22 cellular contexts compared by ENCODE assay signal in the genomic region with DNA sequence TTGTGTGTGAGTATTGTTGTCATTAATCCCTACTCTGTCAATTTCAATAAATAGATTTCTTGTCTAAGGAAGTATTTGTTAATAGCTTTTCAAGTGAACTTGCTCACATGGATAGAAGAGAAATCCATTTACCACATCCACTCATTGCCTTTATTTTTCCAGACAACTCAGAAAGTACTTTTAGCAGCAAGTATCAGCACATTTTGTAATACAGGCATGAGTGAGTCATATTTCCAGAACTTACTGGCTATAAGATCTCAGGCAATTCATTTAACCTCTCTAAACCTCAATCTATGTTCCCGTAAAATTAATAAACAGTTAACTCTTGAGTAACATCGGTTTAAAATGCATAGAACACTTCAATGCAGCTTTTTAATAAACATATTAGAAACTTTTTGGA.
"Had no signal": no experiment of that assay in that cellular context is flagged by ENCODE, and none has a peak within 500 bp of the region (broad histone marks: within the 10 kb centered on the region; RNA-seq: fewer than 3 reads in every experiment).

No MANE protein-coding gene starts in this region.

- H3K27me3 Mint-ChIP-seq: activated CD4-positive, alpha-beta memory T cell treated with anti-CD3 and anti-CD28 coated beads, Interleukin-2, amount 10 ng/mL, durations not matched to agents 7 days and 5 days; activated CD8-positive, alpha-beta memory T cell treated with anti-CD3 and anti-CD28 coated beads, Interleukin-2, amount 10 ng/mL, durations not matched to agents 7 days and 5 days; activated naive CD8-positive, alpha-beta T cell treated with anti-CD3 and anti-CD28 coated beads, Interleukin-2, amount 10 ng/mL, durations not matched to agents 7 days and 5 days; activated T-helper 17 cell treated with anti-CD3 and anti-CD28 coated beads, Interleukin-2, amount 50 U/mL, for 72 hours; memory B cell; naive thymus-derived CD4-positive, alpha-beta T cell had no signal

- H3K4me3 ChIP-seq: cardiac muscle cell, pancreas, right lobe of liver, SK-N-MC, thyroid gland had no signal

- H3K36me3 Mint-ChIP-seq: activated CD8-positive, alpha-beta memory T cell treated with anti-CD3 and anti-CD28 coated beads, Interleukin-2, amount 10 ng/mL, durations not matched to agents 7 days and 5 days; activated naive CD8-positive, alpha-beta T cell treated with anti-CD3 and anti-CD28 coated beads, Interleukin-2, amount 10 ng/mL, durations not matched to agents 7 days and 5 days; memory B cell; naive thymus-derived CD4-positive, alpha-beta T cell had no signal

- H3K9me3 Mint-ChIP-seq: memory B cell had no signal

- DNase-seq: activated CD4-positive, alpha-beta memory T cell treated with anti-CD3 and anti-CD28 coated beads, Interleukin-2, amount 10 ng/mL, durations not matched to agents 7 days and 5 days; activated CD4-positive, alpha-beta T cell treated with anti-CD3 and anti-CD28 coated beads for 48 hours; activated CD8-positive, alpha-beta memory T cell treated with anti-CD3 and anti-CD28 coated beads, Interleukin-2, amount 10 ng/mL, durations not matched to agents 7 days and 5 days; activated naive CD4-positive, alpha-beta T cell treated with Interleukin-2 at 50 U/mL for 16 hours; activated naive CD8-positive, alpha-beta T cell treated with anti-CD3 and anti-CD28 coated beads, Interleukin-2, amount 10 ng/mL, durations not matched to agents 7 days and 5 days; activated T-cell treated with anti-CD3 and anti-CD28 coated beads, Interleukin-2, amount 50 U/mL, for 1 hour; anterior cingulate cortex; immature natural killer cell; left ventricle myocardium superior; naive thymus-derived CD4-positive, alpha-beta T cell; pancreas; right lobe of liver; stimulated activated CD8-positive, alpha-beta memory T cell treated with anti-CD3 and anti-CD28 coated beads, Interleukin-4, amount 100 ng/mL, for 48 hours; stimulated activated naive CD4-positive, alpha-beta T cell; thyroid gland had no signal

- H3K4me1 Mint-ChIP-seq: activated CD4-positive, alpha-beta memory T cell treated with anti-CD3 and anti-CD28 coated beads, Interleukin-2, amount 10 ng/mL, durations not matched to agents 7 days and 5 days; activated CD8-positive, alpha-beta memory T cell treated with anti-CD3 and anti-CD28 coated beads, Interleukin-2, amount 10 ng/mL, durations not matched to agents 7 days and 5 days; activated naive CD8-positive, alpha-beta T cell treated with anti-CD3 and anti-CD28 coated beads, Interleukin-2, amount 10 ng/mL, durations not matched to agents 7 days and 5 days; activated T-helper 17 cell treated with anti-CD3 and anti-CD28 coated beads, Interleukin-2, amount 50 U/mL, for 72 hours; immature natural killer cell; memory B cell; naive thymus-derived CD4-positive, alpha-beta T cell; WTC11 had no signal

- FAIRE-seq: pancreas, TTC549 had no signal

- H3K4me3 Mint-ChIP-seq: activated CD4-positive, alpha-beta memory T cell treated with anti-CD3 and anti-CD28 coated beads, Interleukin-2, amount 10 ng/mL, durations not matched to agents 7 days and 5 days; activated CD8-positive, alpha-beta memory T cell treated with anti-CD3 and anti-CD28 coated beads, Interleukin-2, amount 10 ng/mL, durations not matched to agents 7 days and 5 days; activated naive CD8-positive, alpha-beta T cell treated with anti-CD3 and anti-CD28 coated beads, Interleukin-2, amount 10 ng/mL, durations not matched to agents 7 days and 5 days; activated T-helper 17 cell treated with anti-CD3 and anti-CD28 coated beads, Interleukin-2, amount 50 U/mL, for 72 hours; immature natural killer cell; memory B cell; naive thymus-derived CD4-positive, alpha-beta T cell; T-helper 2 cell treated with Interferon-gamma antibody and Interleukin-4, amounts not matched to agents 5 μg/mL and 100 μg/mL, for 36 hours; WTC11 had no signal

- H3K27ac Mint-ChIP-seq: activated CD4-positive, alpha-beta memory T cell treated with anti-CD3 and anti-CD28 coated beads, Interleukin-2, amount 10 ng/mL, durations not matched to agents 7 days and 5 days; activated CD8-positive, alpha-beta memory T cell treated with anti-CD3 and anti-CD28 coated beads, Interleukin-2, amount 10 ng/mL, durations not matched to agents 7 days and 5 days; activated naive CD8-positive, alpha-beta T cell treated with anti-CD3 and anti-CD28 coated beads, Interleukin-2, amount 10 ng/mL, durations not matched to agents 7 days and 5 days; activated T-helper 17 cell treated with anti-CD3 and anti-CD28 coated beads, Interleukin-2, amount 50 U/mL, for 72 hours; immature natural killer cell; memory B cell; naive thymus-derived CD4-positive, alpha-beta T cell; T-helper 2 cell treated with Interferon-gamma antibody and Interleukin-4, amounts not matched to agents 5 μg/mL and 100 μg/mL, for 36 hours; WTC11 had no signal
